8 cellular contexts compared by ENCODE assay signal in the genomic region with DNA sequence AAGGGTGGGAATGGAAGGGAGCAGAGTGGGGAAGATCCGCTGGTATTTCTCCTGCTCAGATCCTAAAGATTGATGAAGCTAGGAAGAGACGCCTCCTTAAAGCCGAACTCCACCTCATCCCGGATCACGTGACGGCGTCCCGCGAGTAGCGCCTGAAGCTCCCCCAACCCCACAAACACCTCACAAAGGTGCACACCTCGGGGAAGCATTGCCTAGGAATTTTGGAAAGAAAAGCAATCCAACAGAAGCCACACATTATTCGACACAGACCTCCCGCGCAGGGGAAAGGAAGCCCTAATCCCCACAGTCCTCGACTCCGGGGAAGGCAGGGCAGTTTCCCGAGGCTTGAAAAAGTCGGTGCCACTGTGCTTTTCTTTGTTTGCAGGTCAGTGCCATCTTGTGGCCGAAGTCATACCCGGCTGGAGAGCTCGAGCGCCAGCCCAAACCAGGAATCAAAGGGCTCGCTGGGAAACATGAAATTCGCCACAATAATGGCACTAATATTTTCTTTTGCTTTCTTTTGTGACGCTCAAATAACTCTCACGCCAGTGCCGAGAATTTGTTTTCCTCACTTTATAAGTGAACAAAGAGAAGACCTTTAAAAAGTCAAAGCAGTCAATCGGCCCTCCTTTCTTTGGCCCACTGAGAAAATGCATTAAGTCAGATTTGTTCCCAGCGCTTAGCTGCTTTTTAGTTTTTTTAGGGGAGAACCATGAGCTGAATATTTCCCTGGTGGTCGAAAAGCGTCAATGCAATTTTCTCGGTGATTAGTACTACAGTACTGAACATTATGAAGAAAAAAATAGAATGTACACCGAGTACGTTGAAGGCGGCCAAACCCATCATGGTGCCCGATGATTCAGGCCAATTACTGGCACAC. TPM values are rescaled to one million over a fixed set of nuclear protein-coding genes. Genes with fewer than 3 reads are reported as not detected.
DNase-seq lines count a peak whose midpoint lies in the region; ATAC-seq, FAIRE-seq and TF ChIP-seq lines count a peak whose summit lies in the region.

A gene (minus strand): TSS at position 71 of the 880 bp plus-strand sequence. CDS start 6,042 bp downstream, outside the sequence.

- FAIRE-seq in HTR-8/SVneo (lab: Jason Lieb, UNC): no peak

- WGBS in iPS DF 6.9 (ENCODE audit: insufficient coverage, insufficient read length): no CpG with 5 or more reads among the region's 36 CpGs

- H3K9me3 ChIP-seq in iPS DF 6.9 (ENCODE audit: control insufficient read depth, insufficient read depth, low read length): no peaks in the 10 kb centered on the region

- ATAC-seq in GM21528 (IDR thresholded peaks at IDR 0.05; ENCODE audit: low FRiP score, unreplicated experiment): peak; percentile 83
- ATAC-seq in activated CD4-positive, CD25-positive, alpha-beta regulatory T cell treated with anti-CD3 and anti-CD28 coated beads, Interleukin-2, amount 50 U/mL, for 24 hours: no peak

- H3K4me3 ChIP-seq in iPS DF 6.9 (ENCODE audit: low read length): peak within 1 kb of the TSS; percentile 80
- H3K4me3 ChIP-seq in retinal pigment epithelial cell (ENCODE audit: low read length): peak within 1 kb of the TSS; percentile 61

- DNase-seq in Daoy (ENCODE audit: low read depth) (peak; percentile 68), HTR-8/SVneo (ENCODE audit: insufficient read length, low spot score) (peak; percentile 69), SHP77 (lab: John Stamatoyannopoulos, UW) (peak; percentile 67 to 75), brain pericyte (ENCODE audit: low read depth, low spot score) (peak; percentile 36), iPS DF 6.9 (ENCODE audit: low read depth, low spot score) (no peak), retinal pigment epithelial cell (ENCODE audit: low read depth) (peak; percentile 79)

- H3K4me1 ChIP-seq in iPS DF 6.9 (ENCODE audit: control insufficient read depth, insufficient read depth, low read length): no peaks in the 10 kb centered on the region; the same call in 1 of the 2 replicates

- H3K27ac ChIP-seq in iPS DF 6.9 (ENCODE audit: low read length): no peak within 1 kb of the TSS

- peaks cover 10% of the 10 kb centered on the region; the same call in 1 of the 2 replicates for H3K27me3 ChIP-seq in iPS DF 6.9 (ENCODE audit: control insufficient read depth, insufficient read depth, low read length)

- no peaks in the 10 kb centered on the region for H3K36me3 ChIP-seq in iPS DF 6.9 (ENCODE audit: control insufficient read depth, insufficient read depth, low read length)

- TF ChIP-seq CTCF in retinal pigment epithelial cell (conservative IDR thresholded peaks at IDR 0.05; ENCODE audit: low read depth, low read length): peak; percentile 81

RNA-seq across cellular contexts. Expression of the gene that starts here (rescaled TPM):
- total RNA-seq in Daoy (2014; rRNA removed; shearing (Covaris generic)): 0.57 TPM in 1 of 2 replicates, not detected in the other

Comparison
In these comparisons a context has a peak if more than half of its experiments do, and no peak if none do; other contexts are left out.
1. Peak in DNase-seq in Daoy; RNA of the gene not detected or under 1 TPM.